In the genomic region with DNA sequence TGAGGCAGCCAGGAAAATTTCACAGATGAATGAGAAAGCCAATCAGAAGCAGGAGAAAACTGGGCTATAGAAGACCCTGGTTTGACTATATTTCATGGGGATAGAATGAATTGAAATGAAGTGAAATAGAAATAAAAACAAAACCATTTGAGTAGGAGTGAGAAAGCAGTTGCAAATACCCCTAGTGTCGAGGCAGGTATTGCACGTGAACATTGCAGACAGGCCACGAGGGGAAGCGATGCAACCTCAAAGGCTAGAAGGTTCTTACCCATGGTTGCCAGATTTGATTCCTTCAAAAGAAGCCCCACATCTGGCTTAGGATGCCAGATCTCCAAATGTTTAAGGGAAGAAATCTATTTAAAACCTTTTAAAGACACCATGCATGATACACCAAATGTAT, we compare ENCODE assay signal across 26 cellular contexts.
DNase-seq lines count a peak whose midpoint lies in the region; ATAC-seq, FAIRE-seq and TF ChIP-seq lines count a peak whose summit lies in the region.
"Had no signal": no experiment of that assay in that cellular context is flagged by ENCODE, and none has a peak within 500 bp of the region (broad histone marks: within the 10 kb centered on the region; RNA-seq: fewer than 3 reads in every experiment).

No MANE protein-coding gene starts in this region.

- H3K27ac ChIP-seq in DND-41 (ENCODE audit: low read length) (no peak overlapping the region), endodermal cell (ENCODE audit: low read depth, low read length) (no peak overlapping the region), HepG2 (ENCODE audit: extremely low read length, insufficient read depth, low read length) (no peak overlapping the region)
- H3K27ac ChIP-seq: A549, brain microvascular endothelial cell, HL-60, SJCRH30 had no signal

- no peaks in the 10 kb centered on the region for H3K27me3 Mint-ChIP-seq in activated CD4-positive, alpha-beta T cell treated with anti-CD3 and anti-CD28 coated beads, Interleukin-2, amount 10 ng/mL, durations not matched to agents 24 days and 14 days
- no peaks in the 10 kb centered on the region for H3K27me3 Mint-ChIP-seq in endodermal cell (ENCODE audit: insufficient read depth)
- H3K27me3 Mint-ChIP-seq: B cell, progenitor cell of endocrine pancreas had no signal

- no peaks in the 10 kb centered on the region for H3K36me3 ChIP-seq in DND-41 (ENCODE audit: insufficient read depth, low read length)
- H3K36me3 ChIP-seq in endodermal cell (ENCODE audit: control insufficient read depth, insufficient read depth, low read length) = no peaks in the 10 kb centered on the region
- no peaks in the 10 kb centered on the region for H3K36me3 ChIP-seq in HepG2 (replicated peaks in 1 of 2; ENCODE audit: control insufficient read depth in 1 of 2, insufficient read depth in 2 of 2, low read length in 2 of 2)
- H3K36me3 ChIP-seq: brain microvascular endothelial cell, SJCRH30 had no signal

- H4K20me1 ChIP-seq in DND-41 (ENCODE audit: insufficient read depth, low read length) (no peaks in the 10 kb centered on the region), HepG2 (ENCODE audit: insufficient read depth, low read length) (no peaks in the 10 kb centered on the region)

- ATAC-seq in DND-41 (ENCODE audit: insufficient read depth, low read depth) (peak; percentile 72), HepG2 (no peak)
- ATAC-seq: A549, sciatic nerve had no signal

- H2AFZ ChIP-seq in DND-41 (ENCODE audit: low read depth, low read length) = no peak overlapping the region
- no peak overlapping the region for H2AFZ ChIP-seq in HepG2 (ENCODE audit: low read length)

- BruUV-seq in HepG2 (replicated peaks; lab: Mats Ljungman, UMichigan) = no TSS peak

- H3K9me3 Mint-ChIP-seq in activated CD4-positive, alpha-beta T cell treated with anti-CD3 and anti-CD28 coated beads, Interleukin-2, amount 10 ng/mL, durations not matched to agents 24 days and 14 days = no peaks in the 10 kb centered on the region
- H3K9me3 Mint-ChIP-seq in endodermal cell = no peaks in the 10 kb centered on the region

- no peaks in the 10 kb centered on the region for H3K27me3 ChIP-seq in DND-41 (ENCODE audit: insufficient read depth, low read length, poor library complexity)
- no peaks in the 10 kb centered on the region for H3K27me3 ChIP-seq in endodermal cell (ENCODE audit: control insufficient read depth, insufficient read depth, low read length, poor library complexity, severe bottlenecking)
- H3K27me3 ChIP-seq in HepG2 (ENCODE audit: control insufficient read depth in 1 of 2, insufficient read depth in 2 of 2, low read length in 2 of 2) = no peaks in the 10 kb centered on the region
- H3K27me3 ChIP-seq: brain microvascular endothelial cell, SJCRH30 had no signal

- H3K4me3 ChIP-seq in DND-41 (ENCODE audit: low read depth in 1 of 2, low read length in 2 of 2) (no peak overlapping the region), endodermal cell (ENCODE audit: low read length) (no peak overlapping the region), HepG2 (replicated peaks in 1 of 3; ENCODE audit: insufficient read depth in 1 of 3, low read depth in 2 of 3, low read length in 3 of 3) (no peak overlapping the region)
- H3K4me3 ChIP-seq: A549, lung, SJCRH30 had no signal

- no peak for FAIRE-seq in HepG2 (lab: Jason Lieb, UNC)
- FAIRE-seq: A549, TTC549 had no signal

- H3K4me2 ChIP-seq in DND-41 (ENCODE audit: insufficient read depth, low read length) = no peak overlapping the region
- no peak overlapping the region for H3K4me2 ChIP-seq in HepG2 (ENCODE audit: low read depth, low read length)
- H3K4me2 ChIP-seq: A549 had no signal

- CTCF ChIA-PET in HepG2 (lab: Yijun Ruan, JAX; ENCODE audit: low intra/inter-chr PET ratio, low total read pairs) = no interaction called here

- H3K79me2 ChIP-seq in DND-41 (ENCODE audit: insufficient read depth, low read length) (no peaks in the 10 kb centered on the region), HepG2 (ENCODE audit: insufficient read depth, low read length) (no peaks in the 10 kb centered on the region)

- POLR2A ChIA-PET in HepG2 (lab: Yijun Ruan, JAX) = no interaction called here

- no peak overlapping the region for H3K4me3 Mint-ChIP-seq in activated CD4-positive, alpha-beta T cell treated with anti-CD3 and anti-CD28 coated beads, Interleukin-2, amount 10 ng/mL, durations not matched to agents 24 days and 14 days
- H3K4me3 Mint-ChIP-seq in endodermal cell = no peak overlapping the region
- H3K4me3 Mint-ChIP-seq: B cell had no signal

- 83 to 87% methylated on average over 4 of the region's 4 CpGs for WGBS in endodermal cell (ENCODE audit: insufficient coverage in 1 of 2, insufficient read length in 1 of 2), 2 experiments
- 50% methylated on average over 4 of the region's 4 CpGs for WGBS in HepG2 (ENCODE audit: low lambda C conversion rate)

- peak; percentile 63 for DNase-seq in activated CD4-positive, alpha-beta T cell treated with anti-CD3 and anti-CD28 coated beads, Interleukin-2, amount 10 ng/mL, durations not matched to agents 24 days and 14 days
- no peak for DNase-seq in activated CD4-positive, alpha-beta T cell treated with anti-CD3 and anti-CD28 coated beads, Interleukin-2, amount 50 U/mL, for 1 hour
- peak; percentile 55 for DNase-seq in DND-41
- peak; percentile 12 for DNase-seq in NAMALWA (ENCODE audit: low spot score)
- DNase-seq in endodermal cell = no peak
- no peak for DNase-seq in HepG2 (ENCODE audit: low spot score)
- no peak for DNase-seq in ureter (ENCODE audit: low spot score)
- DNase-seq in foreskin melanocyte = no peak
- DNase-seq: activated gamma-delta T cell, brain microvascular endothelial cell, COR-L47, DMS79 treated with DMSO at 0.1 percent for 48 hours, glutamatergic neuron, kidney glomerular epithelial cell, NCI-H1092, NCI-H187, NCI-H774, SJCRH30, trophoblast cell had no signal

- H3K4me1 ChIP-seq in DND-41 (ENCODE audit: insufficient read depth, low read length) (peaks cover 13% of the 10 kb centered on the region), endodermal cell (ENCODE audit: control insufficient read depth, insufficient read depth, low read length) (no peaks in the 10 kb centered on the region), HepG2 (ENCODE audit: insufficient read depth, low read length) (no peaks in the 10 kb centered on the region)
- H3K4me1 ChIP-seq: A549, SJCRH30 had no signal

- H3K27ac Mint-ChIP-seq in activated CD4-positive, alpha-beta T cell treated with anti-CD3 and anti-CD28 coated beads, Interleukin-2, amount 10 ng/mL, durations not matched to agents 24 days and 14 days = no peak overlapping the region
- H3K27ac Mint-ChIP-seq in endodermal cell = no peak overlapping the region
- H3K27ac Mint-ChIP-seq: B cell, progenitor cell of endocrine pancreas had no signal

- peaks cover 21% of the 10 kb centered on the region for H3K4me1 Mint-ChIP-seq in activated CD4-positive, alpha-beta T cell treated with anti-CD3 and anti-CD28 coated beads, Interleukin-2, amount 10 ng/mL, durations not matched to agents 24 days and 14 days
- H3K4me1 Mint-ChIP-seq in endodermal cell = peaks cover 1% of the 10 kb centered on the region
- H3K4me1 Mint-ChIP-seq: B cell had no signal

- TF ChIP-seq POLR2A in HepG2 (IDR thresholded peaks at IDR 0.05; ENCODE audit: insufficient read depth in 1 of 2, low read depth in 2 of 2, low read length in 2 of 2) = no peak

- no peak for TF ChIP-seq RAD21 in HepG2 (CRISPR knock-in tag; IDR thresholded peaks at IDR 0.05)

- H3K36me3 Mint-ChIP-seq in activated CD4-positive, alpha-beta T cell treated with anti-CD3 and anti-CD28 coated beads, Interleukin-2, amount 10 ng/mL, durations not matched to agents 24 days and 14 days (ENCODE audit: low read depth) = no peaks in the 10 kb centered on the region
- H3K36me3 Mint-ChIP-seq in endodermal cell (ENCODE audit: low read depth) = no peaks in the 10 kb centered on the region

- no peaks in the 10 kb centered on the region for H3K9me3 ChIP-seq in DND-41 (ENCODE audit: insufficient read depth, low read length, severe bottlenecking)
- H3K9me3 ChIP-seq in endodermal cell (ENCODE audit: control insufficient read depth, low read length) = no peaks in the 10 kb centered on the region
- H3K9me3 ChIP-seq in HepG2 (ENCODE audit: low read length) = peaks cover 61% of the 10 kb centered on the region
- H3K9me3 ChIP-seq: A549, SJCRH30 had no signal

- intact Hi-C loops in activated CD4-positive, alpha-beta T cell treated with anti-CD3 and anti-CD28 coated beads, Interleukin-2, amount 10 ng/mL, durations not matched to agents 24 days and 14 days (cut with micrococcal nuclease) = no loop called here
- intact Hi-C loops in HepG2 (cut with micrococcal nuclease; ENCODE audit: unreplicated experiment) = no loop called here

- TF ChIP-seq CTCF in DND-41 (IDR thresholded peaks at IDR 0.05; ENCODE audit: borderline replicate concordance, extremely low read depth, low read length, poor library complexity, severe bottlenecking) = peak; percentile 45
- TF ChIP-seq CTCF in endodermal cell (conservative IDR thresholded peaks at IDR 0.05) = peak; percentile 61
- no peak for TF ChIP-seq CTCF in HepG2 (CRISPR knock-in tag; IDR thresholded peaks at IDR 0.05)

- no peak for TF ChIP-seq EP300 in HepG2 (IDR thresholded peaks at IDR 0.05; ENCODE audit: low read depth in 2 of 2, low read length in 2 of 2)
- no peak for TF ChIP-seq EP300 in HepG2 (CRISPR knock-in tag; IDR thresholded peaks at IDR 0.05; ENCODE audit: borderline replicate concordance)

- in situ Hi-C loops in HepG2 (cut with HindIII; ENCODE audit: extremely low pct_ligation_motif_present, low pct_unique_long_range_greater_than_20kb) = no loop called here

- H3K9ac ChIP-seq in DND-41 (ENCODE audit: low read depth, low read length) (no peak overlapping the region), endodermal cell (ENCODE audit: extremely low read depth, low read length, poor library complexity, severe bottlenecking) (no peak overlapping the region), HepG2 (ENCODE audit: insufficient read depth, low read depth, low read length) (no peak overlapping the region)

TF ChIP-seq in HepG2, 621 proteins besides CTCF, POLR2A, EP300 and RAD21 (continues in another document):
- TF ChIP-seq SNAI1 (CRISPR knock-in tag; IDR thresholded peaks at IDR 0.05; ENCODE audit: borderline replicate concordance) = no peak
- no peak for TF ChIP-seq ZBTB7B (CRISPR knock-in tag; IDR thresholded peaks at IDR 0.05)
- TF ChIP-seq KLF15 (CRISPR knock-in tag; IDR thresholded peaks at IDR 0.05; ENCODE audit: borderline replicate concordance) = no peak
- no peak for TF ChIP-seq FOXO1 (CRISPR knock-in tag; IDR thresholded peaks at IDR 0.05)
- TF ChIP-seq MTA1 (CRISPR knock-in tag; IDR thresholded peaks at IDR 0.05; ENCODE audit: borderline replicate concordance) = no peak
- no peak for TF ChIP-seq KLF12 (CRISPR knock-in tag; IDR thresholded peaks at IDR 0.05; ENCODE audit: borderline replicate concordance)
- no peak for TF ChIP-seq HOXA9 (CRISPR knock-in tag; IDR thresholded peaks at IDR 0.05; ENCODE audit: borderline replicate concordance)

Comparison
In these comparisons a context has a peak if more than half of its experiments do, and no peak if none do; other contexts are left out.
1. DNase-seq: peak in activated CD4-positive, alpha-beta T cell treated with anti-CD3 and anti-CD28 coated beads, Interleukin-2, amount 10 ng/mL, durations not matched to agents 24 days and 14 days (single experiment), DND-41 (single experiment) and NAMALWA (single experiment); none in activated CD4-positive, alpha-beta T cell treated with anti-CD3 and anti-CD28 coated beads, Interleukin-2, amount 50 U/mL, for 1 hour (single experiment), endodermal cell (single experiment), HepG2 (single experiment), ureter (single experiment) and foreskin melanocyte (single experiment).